20 cellular contexts compared by ENCODE assay signal in the genomic region with DNA sequence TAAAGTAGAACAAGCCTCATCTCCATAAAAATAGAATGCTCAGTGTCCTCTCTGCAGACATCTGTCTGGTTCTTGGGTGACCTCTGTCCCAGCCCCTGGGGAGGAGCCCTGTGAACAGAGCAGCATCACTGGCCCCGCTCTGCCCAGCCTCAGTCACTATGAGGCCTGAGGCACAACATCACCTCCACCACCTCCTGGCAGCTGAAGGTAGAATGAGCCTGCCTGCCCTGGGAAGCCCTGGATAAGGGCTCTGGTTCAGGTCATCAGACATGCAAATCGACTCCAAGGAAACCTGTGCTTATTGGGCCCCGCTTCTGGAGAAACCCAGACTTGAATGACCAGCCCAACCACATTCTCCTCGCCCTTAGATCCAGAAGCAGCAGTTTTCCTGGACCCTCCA.
"Had no signal": no experiment of that assay in that cellular context is flagged by ENCODE, and none has a peak within 500 bp of the region (broad histone marks: within the 10 kb centered on the region; RNA-seq: fewer than 3 reads in every experiment).

No MANE protein-coding gene starts in this region.

- H3K27ac Mint-ChIP-seq: activated CD8-positive, alpha-beta T cell treated with anti-CD3 and anti-CD28 coated beads, Interleukin-2, amount 10 ng/mL, durations not matched to agents 7 days and 5 days; activated naive CD8-positive, alpha-beta T cell; nephron progenitor cell; T-helper 17 cell had no signal

- H3K9me3 Mint-ChIP-seq: nephron progenitor cell had no signal

- H3K27ac ChIP-seq: body of pancreas, coronary artery, epithelial cell of prostate, gastrocnemius medialis, right lobe of liver, suprapubic skin, WERI-Rb-1 had no signal

- H3K36me3 ChIP-seq: gastrocnemius medialis, right lobe of liver, suprapubic skin, WERI-Rb-1 had no signal

- H3K27me3 ChIP-seq: body of pancreas, gastrocnemius medialis, right lobe of liver had no signal

- ATAC-seq: activated CD8-positive, alpha-beta T cell treated with anti-CD3 and anti-CD28 coated beads, Interleukin-2, amount 10 ng/mL, durations not matched to agents 7 days and 5 days; body of pancreas; gastrocnemius medialis; right lobe of liver; stimulated activated naive CD8-positive, alpha-beta T cell treated with anti-CD3 and anti-CD28 coated beads, Interleukin-15, Interleukin-2, amounts not matched to agents 100 U/mL and 50 U/mL, for 24 hours; T-helper 17 cell had no signal

- H3K4me1 ChIP-seq: body of pancreas, gastrocnemius medialis, right lobe of liver, suprapubic skin had no signal

- H3K4me3 Mint-ChIP-seq: activated CD8-positive, alpha-beta T cell treated with anti-CD3 and anti-CD28 coated beads, Interleukin-2, amount 10 ng/mL, durations not matched to agents 7 days and 5 days; activated naive CD8-positive, alpha-beta T cell; nephron progenitor cell; T-helper 17 cell had no signal

- H3K9me3 ChIP-seq: body of pancreas, gastrocnemius medialis, right lobe of liver, suprapubic skin had no signal

- DNase-seq: activated CD4-positive, alpha-beta T cell treated with anti-CD3 and anti-CD28 coated beads for 4 hours; activated CD8-positive, alpha-beta T cell treated with anti-CD3 and anti-CD28 coated beads, Interleukin-2, amount 10 ng/mL, durations not matched to agents 7 days and 5 days; activated gamma-delta T cell treated with Interleukin-2 at 50 U/mL for 16 hours; amniotic stem cell; body of pancreas; central memory CD4-positive, alpha-beta T cell; effector CD8-positive, alpha-beta T cell; gastrocnemius medialis; nephron progenitor cell; right lobe of liver; stimulated activated CD4-positive, alpha-beta T cell treated with anti-CD3 and anti-CD28 coated beads, Interleukin-4, amount 100 ng/mL, for 4 hours; stimulated activated CD8-positive, alpha-beta memory T cell treated with anti-CD3 and anti-CD28 coated beads, Interleukin-4, amount 100 ng/mL, for 48 hours; stimulated activated naive CD8-positive, alpha-beta T cell treated with anti-CD3 and anti-CD28 coated beads, Interleukin-15, Interleukin-2, amounts not matched to agents 100 U/mL and 50 U/mL, for 24 hours; T-helper 17 cell; WERI-Rb-1 had no signal

- H3K4me3 ChIP-seq: body of pancreas, coronary artery, gastrocnemius medialis, right lobe of liver, smooth muscle cell, suprapubic skin had no signal

- H3K36me3 Mint-ChIP-seq: activated naive CD8-positive, alpha-beta T cell had no signal

- H3K4me2 ChIP-seq: smooth muscle cell had no signal
